ENCODE assay signal across 1 cellular context in genomic region chr7:115477193-115477651, GRCh38.
TF ChIP-seq lines count a peak whose summit lies in the region.

No MANE protein-coding gene starts in this region.

TF ChIP-seq in WTC11, 78 proteins besides CTCF, POLR2A, EP300 and RAD21 (continued from another document):
- TF ChIP-seq, protein P1, sequence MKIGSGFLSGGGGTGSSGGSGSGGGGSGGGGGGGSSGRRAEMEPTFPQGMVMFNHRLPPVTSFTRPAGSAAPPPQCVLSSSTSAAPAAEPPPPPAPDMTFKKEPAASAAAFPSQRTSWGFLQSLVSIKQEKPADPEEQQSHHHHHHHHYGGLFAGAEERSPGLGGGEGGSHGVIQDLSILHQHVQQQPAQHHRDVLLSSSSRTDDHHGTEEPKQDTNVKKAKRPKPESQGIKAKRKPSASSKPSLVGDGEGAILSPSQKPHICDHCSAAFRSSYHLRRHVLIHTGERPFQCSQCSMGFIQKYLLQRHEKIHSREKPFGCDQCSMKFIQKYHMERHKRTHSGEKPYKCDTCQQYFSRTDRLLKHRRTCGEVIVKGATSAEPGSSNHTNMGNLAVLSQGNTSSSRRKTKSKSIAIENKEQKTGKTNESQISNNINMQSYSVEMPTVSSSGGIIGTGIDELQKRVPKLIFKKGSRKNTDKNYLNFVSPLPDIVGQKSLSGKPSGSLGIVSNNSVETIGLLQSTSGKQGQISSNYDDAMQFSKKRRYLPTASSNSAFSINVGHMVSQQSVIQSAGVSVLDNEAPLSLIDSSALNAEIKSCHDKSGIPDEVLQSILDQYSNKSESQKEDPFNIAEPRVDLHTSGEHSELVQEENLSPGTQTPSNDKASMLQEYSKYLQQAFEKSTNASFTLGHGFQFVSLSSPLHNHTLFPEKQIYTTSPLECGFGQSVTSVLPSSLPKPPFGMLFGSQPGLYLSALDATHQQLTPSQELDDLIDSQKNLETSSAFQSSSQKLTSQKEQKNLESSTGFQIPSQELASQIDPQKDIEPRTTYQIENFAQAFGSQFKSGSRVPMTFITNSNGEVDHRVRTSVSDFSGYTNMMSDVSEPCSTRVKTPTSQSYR (CRISPR knock-in tag; IDR thresholded peaks at IDR 0.05): no peak
